In the genomic region with DNA sequence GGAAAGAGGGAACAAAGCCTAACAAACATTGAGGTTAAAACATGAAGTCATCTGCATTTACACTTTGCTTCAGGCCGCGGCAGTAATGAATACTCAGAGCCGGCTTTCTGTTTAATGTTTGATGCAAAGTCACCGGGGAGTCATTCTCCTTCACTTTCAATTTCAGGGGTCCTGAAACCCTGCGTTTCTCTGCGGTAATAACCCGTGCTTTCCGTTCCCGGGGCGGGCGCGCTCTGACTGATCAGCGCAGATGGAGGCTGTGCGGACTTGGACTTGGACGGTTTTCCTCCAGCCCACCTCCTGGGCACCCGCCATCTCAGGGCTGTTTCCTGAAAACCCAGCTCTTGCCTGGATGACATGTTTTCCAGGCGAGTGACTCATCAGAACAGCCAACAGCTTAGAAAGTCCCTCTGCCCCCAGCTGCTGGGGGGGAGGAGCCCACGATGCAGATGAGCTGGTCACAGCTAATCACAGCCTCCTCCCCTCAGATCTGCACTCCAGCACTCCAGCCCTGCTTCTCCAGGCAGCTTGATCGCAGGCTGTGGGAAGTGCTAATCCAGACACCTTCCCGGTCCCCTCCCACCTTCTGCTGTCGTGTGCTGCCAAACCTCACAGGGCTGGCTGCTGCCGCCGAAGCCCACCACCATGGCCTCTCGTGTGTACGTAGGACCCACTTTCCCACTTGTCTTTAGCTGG, we compare ENCODE assay signal across 8 cellular contexts.
DNase-seq lines count a peak whose midpoint lies in the region; ATAC-seq lines count a peak whose summit lies in the region.

No MANE protein-coding gene starts in this region.

- H3K4me1 ChIP-seq in BLaER1 = peaks cover 59% of the 10 kb centered on the region

- H3K27me3 ChIP-seq in BLaER1 = peaks cover 26% of the 10 kb centered on the region

- H3K27ac ChIP-seq in BLaER1 = no peak overlapping the region; the same call in 1 of the 2 replicates

- peak overlapping the region; percentile 84 for H3K4me2 ChIP-seq in BLaER1

- peaks cover 96% of the 10 kb centered on the region for H4K20me1 ChIP-seq in BLaER1

- H3K4me1 Mint-ChIP-seq in effector memory CD8-positive, alpha-beta T cell (ENCODE audit: low read depth in 2 of 2) = peaks cover 21% of the 10 kb centered on the region in 2 donors

- H3K9ac ChIP-seq in BLaER1 = peak overlapping the region; percentile 25; the same call in 1 of the 2 replicates

- DNase-seq in NCI-H69 (lab: John Stamatoyannopoulos, UW) = peak; percentile 99
- peak; percentile 92 for DNase-seq in activated CD8-positive, alpha-beta memory T cell treated with anti-CD3 and anti-CD28 coated beads for 24 hours
- peak; percentile 49 to 66 (median 53) for DNase-seq in effector memory CD8-positive, alpha-beta T cell
- peak; percentile 95 to 99 for DNase-seq in lung microvascular endothelial cell (ENCODE audit: low read depth in 2 of 2)
- DNase-seq in stimulated activated CD4-positive, alpha-beta T cell treated with anti-CD3 and anti-CD28 coated beads, TNF-alpha, amount 100 ng/mL, for 1 hour (ENCODE audit: low read depth in 3 of 3, low spot score in 1 of 3) = peak; percentile 53 to 65 (median 56)

- no peaks in the 10 kb centered on the region for H3K9me3 Mint-ChIP-seq in effector memory CD8-positive, alpha-beta T cell

- H3K4me3 ChIP-seq in BLaER1 = peak overlapping the region; percentile 60

- peak overlapping the region; percentile 81 to 87 for H3K4me3 Mint-ChIP-seq in effector memory CD8-positive, alpha-beta T cell

- peak overlapping the region; percentile 91 to 94 for H3K27ac Mint-ChIP-seq in effector memory CD8-positive, alpha-beta T cell

- peaks cover 15% of the 10 kb centered on the region for H3K36me3 Mint-ChIP-seq in effector memory CD8-positive, alpha-beta T cell (ENCODE audit: insufficient read depth)

- no peaks in the 10 kb centered on the region for H3K27me3 Mint-ChIP-seq in effector memory CD8-positive, alpha-beta T cell

- H3K36me3 ChIP-seq in BLaER1 = peaks cover 12% of the 10 kb centered on the region; the same call in 1 of the 2 replicates

- no peaks in the 10 kb centered on the region for H3K9me3 ChIP-seq in BLaER1

- peak; percentile 81 for ATAC-seq in GM19372 (IDR thresholded peaks at IDR 0.05; ENCODE audit: low read depth, unreplicated experiment)
- ATAC-seq in HG03469 (IDR thresholded peaks at IDR 0.05; ENCODE audit: unreplicated experiment) = peak; percentile 36
- peak; percentile 89 for ATAC-seq in effector memory CD8-positive, alpha-beta T cell (replicated peaks)

Comparison
In these comparisons a context has a peak if more than half of its experiments do, and no peak if none do; other contexts are left out.
1. ATAC-seq: peak in every context shown above with its lines; median percentile 89 in effector memory CD8-positive, alpha-beta T cell; 81 in GM19372; 36 in HG03469.